In the genomic region with DNA sequence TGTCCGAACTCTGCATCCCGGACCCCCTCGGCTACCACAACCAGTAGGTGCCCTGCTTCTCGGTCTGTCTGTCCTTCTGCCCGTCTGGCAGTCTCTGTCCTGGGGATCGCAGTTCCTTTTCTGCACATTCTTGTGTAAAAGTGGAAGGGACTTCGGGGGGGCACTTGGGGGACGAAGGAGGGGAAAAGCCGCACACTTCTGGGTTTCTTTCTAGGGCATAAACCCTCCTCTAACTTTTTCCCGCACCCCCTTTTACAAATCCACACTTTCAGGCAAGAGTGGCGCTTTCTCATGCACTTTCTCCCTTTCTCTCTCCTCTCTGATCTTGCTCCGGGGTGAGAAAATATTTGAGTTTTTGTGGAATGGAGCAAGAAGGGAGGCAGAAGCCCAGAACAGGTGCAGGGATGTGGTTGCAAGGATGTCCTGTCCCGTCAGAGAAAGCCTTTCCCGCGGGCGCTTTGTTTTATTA, we compare ENCODE assay signal across 12 cellular contexts. TPM values are rescaled to one million over a fixed set of nuclear protein-coding genes. Genes with fewer than 3 reads are reported as not detected.
DNase-seq lines count a peak whose midpoint lies in the region; FAIRE-seq and TF ChIP-seq lines count a peak whose summit lies in the region.
"Had no signal": no experiment of that assay in that cellular context is flagged by ENCODE, and none has a peak within 500 bp of the region (broad histone marks: within the 10 kb centered on the region; RNA-seq: fewer than 3 reads in every experiment).

No MANE protein-coding gene starts in this region.

- intact Hi-C loops in testis (cut with DNase I; ENCODE audit: low total_unique reads): no loop called here

- H3K27me3 ChIP-seq in brain microvascular endothelial cell (replicated peaks): peaks cover 40% of the 10 kb centered on the region
- no peaks in the 10 kb centered on the region for H3K27me3 ChIP-seq in testis

- H3K36me3 ChIP-seq in brain microvascular endothelial cell (replicated peaks) (no peaks in the 10 kb centered on the region), testis (ENCODE audit: low read depth, missing control alignments) (no peaks in the 10 kb centered on the region)
- H3K36me3 ChIP-seq: transverse colon had no signal

- no peak for FAIRE-seq in GM12892 (lab: Jason Lieb, UNC)
- FAIRE-seq: GM12891 had no signal

- no peak for TF ChIP-seq POLR2A in GM12892 (IDR thresholded peaks at IDR 0.05; ENCODE audit: low read depth, low read length)
- no peak for TF ChIP-seq POLR2A in testis (IDR thresholded peaks at IDR 0.05)

- in situ Hi-C loops in brain microvascular endothelial cell (cut with HindIII; ENCODE audit: low pct_ligation_motif_present, low sequenced_read_pairs): no loop called here

- peaks cover 9% of the 10 kb centered on the region for H3K4me1 ChIP-seq in testis

- H3K27ac ChIP-seq in brain microvascular endothelial cell (no peak overlapping the region), testis (no peak overlapping the region)
- H3K27ac ChIP-seq: transverse colon had no signal

- TF ChIP-seq CTCF in HFF-Myc (IDR thresholded peaks at IDR 0.05; ENCODE audit: low read depth, low read length, missing control alignments): no peak
- TF ChIP-seq CTCF in brain microvascular endothelial cell (IDR thresholded peaks at IDR 0.05; ENCODE audit: low read depth, low read length, missing control alignments): no peak
- TF ChIP-seq CTCF in testis (IDR thresholded peaks at IDR 0.05): no peak

- DNase-seq in HFF-Myc (ENCODE audit: extremely low read depth, low read depth) (no peak), brain microvascular endothelial cell (no peak), skeletal muscle cell (ENCODE audit: low read depth) (no peak), GM12892 (ENCODE audit: insufficient read length) (no peak), testis (no peak), cerebellar nuclear complex (lab: John Stamatoyannopoulos, UW) (no peak), NCI-H146 (lab: John Stamatoyannopoulos, UW) (no peak)
- DNase-seq: NCI-H187, transverse colon had no signal

- H3K4me3 ChIP-seq in HFF-Myc (replicated peaks; ENCODE audit: low read depth, low read length): peak overlapping the region; percentile 13; the same call in 1 of the 2 replicates
- peak overlapping the region; percentile 22 for H3K4me3 ChIP-seq in brain microvascular endothelial cell (ENCODE audit: low read depth, low read length)
- H3K4me3 ChIP-seq in iPS-11a (ENCODE audit: low read depth, low read length): peak overlapping the region; percentile 46
- peak overlapping the region; percentile 27 for H3K4me3 ChIP-seq in skeletal muscle cell (ENCODE audit: low read depth, low read length)
- no peak overlapping the region for H3K4me3 ChIP-seq in testis

- 1 to 2% methylated on average over 16 of the region's 16 CpGs for WGBS in testis, 2 donors

- H3K9me3 ChIP-seq in testis: no peaks in the 10 kb centered on the region
- H3K9me3 ChIP-seq: transverse colon had no signal

RNA-seq across cellular contexts. Expression of gene ESRRB, which starts 0.5 kb away (rescaled TPM):
- polyA plus RNA-seq in GM12892 (2012; ENCODE audit: missing spikeins): 0.89 TPM
- total RNA-seq in testis: 1 to 10 TPM; 2.5 to 2.8 TPM
- 3.3 TPM for polyA plus RNA-seq in testis (ENCODE audit: insufficient read depth, low read depth, low replicate concordance)
- total RNA-seq: HT1080 had no signal

Comparison
In these comparisons a context has a peak if more than half of its experiments do, and no peak if none do; other contexts are left out.
1. H3K4me3 ChIP-seq: peak in HFF-Myc (single experiment), brain microvascular endothelial cell (single experiment), iPS-11a (single experiment) and skeletal muscle cell (single experiment); none in testis (0 of 2).